Comparison of ENCODE assay signal across 8 cellular contexts in the genomic region with DNA sequence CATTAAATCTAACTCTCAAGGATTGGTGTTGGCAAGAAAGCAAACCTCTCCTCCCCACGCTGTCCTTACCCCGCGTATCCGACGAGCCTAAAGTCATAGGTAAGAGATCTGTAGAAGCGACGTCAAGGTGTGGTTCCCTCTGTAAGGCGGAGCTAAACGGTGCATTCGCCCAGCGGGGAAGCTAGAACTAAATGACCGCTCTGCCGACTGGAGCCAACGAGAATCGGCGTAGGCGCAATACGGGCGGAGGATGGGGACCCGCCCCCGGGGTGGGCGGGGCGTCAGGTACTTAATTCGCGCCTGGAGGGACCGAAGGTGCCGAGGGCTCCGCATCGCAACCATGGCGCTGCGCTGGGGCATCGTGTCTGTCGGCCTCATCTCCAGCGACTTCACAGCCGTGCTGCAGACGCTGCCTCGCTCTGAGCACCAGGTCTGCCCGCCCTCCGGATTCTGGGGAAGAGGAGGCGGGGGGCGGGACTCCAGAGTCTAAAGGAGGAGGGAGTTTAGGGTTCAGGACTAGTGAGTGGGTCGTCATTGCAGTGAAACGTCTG. TPM values are rescaled to one million over a fixed set of nuclear protein-coding genes. Genes with fewer than 3 reads are reported as not detected.
DNase-seq lines count a peak whose midpoint lies in the region; ATAC-seq and TF ChIP-seq lines count a peak whose summit lies in the region.

A gene (plus strand): TSS at position 318 of the 551 bp plus-strand sequence. CDS start 23 bp downstream, at position 341.

- peak within 1 kb of the TSS; percentile 67 to 77 for H3K4me3 ChIP-seq in duodenal mucosa (ENCODE audit: low read depth in 1 of 2, low read length in 2 of 2)
- peak within 1 kb of the TSS; percentile 56 for H3K4me3 ChIP-seq in lower lobe of right lung

- no peaks in the 10 kb centered on the region for H3K36me3 ChIP-seq in duodenal mucosa (ENCODE audit: control insufficient read depth in 1 of 2, insufficient read depth in 2 of 2, low read length in 2 of 2)
- H3K36me3 ChIP-seq in lower lobe of right lung = no peaks in the 10 kb centered on the region

- H3K27me3 ChIP-seq in duodenal mucosa (ENCODE audit: control insufficient read depth in 1 of 2, insufficient read depth in 2 of 2, low read length in 2 of 2) (no peaks in the 10 kb centered on the region), lower lobe of right lung (ENCODE audit: low read depth) (no peaks in the 10 kb centered on the region)

- H3K27ac ChIP-seq in duodenal mucosa (ENCODE audit: low read depth, low read length) = no peak within 1 kb of the TSS
- H3K27ac ChIP-seq in lower lobe of right lung = peak within 1 kb of the TSS; percentile 54

- ATAC-seq in HG02798 (IDR thresholded peaks at IDR 0.05; ENCODE audit: poor library complexity, unreplicated experiment) (peak; percentile 66), lower lobe of right lung (peak; percentile 95 to 96), GM18867 (IDR thresholded peaks at IDR 0.05; ENCODE audit: unreplicated experiment) (no peak)

- peak within 1 kb of the TSS; percentile 45 to 66 for H3K9ac ChIP-seq in duodenal mucosa (ENCODE audit: low read depth in 1 of 2, low read length in 2 of 2)

- H3K9me3 ChIP-seq in duodenal mucosa (ENCODE audit: control insufficient read depth in 1 of 2, low read length in 2 of 2) (no peaks in the 10 kb centered on the region), lower lobe of right lung (no peaks in the 10 kb centered on the region)

- peak; percentile 6 for TF ChIP-seq CTCF in lower lobe of right lung (IDR thresholded peaks at IDR 0.05)

- peak; percentile 96 for DNase-seq in COR-L47 (lab: John Stamatoyannopoulos, UW)
- peak; percentile 15 for DNase-seq in NCI-H524 treated with DMSO at 0.1 percent for 48 hours (lab: John Stamatoyannopoulos, UW)
- DNase-seq in activated CD4-positive, alpha-beta T cell treated with anti-CD3 and anti-CD28 coated beads, Interleukin-2, amount 50 U/mL, for 48 hours = peak; percentile 77 to 83
- peak; percentile 94 for DNase-seq in lower lobe of right lung
- DNase-seq in stimulated activated CD4-positive, alpha-beta T cell treated with anti-CD3 and anti-CD28 coated beads, Interleukin-4, amount 100 ng/mL, for 48 hours (ENCODE audit: low read depth in 2 of 2) = peak; percentile 58 to 67

- intact Hi-C loops in lower lobe of right lung (cut with DNase I) = no loop called here

- H3K4me1 ChIP-seq in duodenal mucosa (ENCODE audit: control insufficient read depth in 1 of 2, insufficient read depth in 2 of 2, low read length in 2 of 2) (peaks cover 6 to 16% of the 10 kb centered on the region in 2 donors), lower lobe of right lung (peaks cover 17% of the 10 kb centered on the region)

RNA-seq across cellular contexts. Expression of the gene that starts here (rescaled TPM):
- total RNA-seq in lower lobe of right lung = 1.9 TPM

Comparison
In these comparisons a context has a peak if more than half of its experiments do, and no peak if none do; other contexts are left out.
1. DNase-seq: peak in every context shown above with its lines; median percentile 96 in COR-L47; 94 in lower lobe of right lung; 80 in activated CD4-positive, alpha-beta T cell treated with anti-CD3 and anti-CD28 coated beads, Interleukin-2, amount 50 U/mL, for 48 hours; 62 in stimulated activated CD4-positive, alpha-beta T cell treated with anti-CD3 and anti-CD28 coated beads, Interleukin-4, amount 100 ng/mL, for 48 hours; 15 in NCI-H524 treated with DMSO at 0.1 percent for 48 hours.